10 cellular contexts compared by ENCODE assay signal in genomic region chr9:70470050-70471015, GRCh38. TPM values are rescaled to one million over a fixed set of nuclear protein-coding genes. Genes with fewer than 3 reads are reported as not detected.
DNase-seq lines count a peak whose midpoint lies in the region; ATAC-seq, FAIRE-seq and TF ChIP-seq lines count a peak whose summit lies in the region.
"Had no signal": no experiment of that assay in that cellular context is flagged by ENCODE, and none has a peak within 500 bp of the region (broad histone marks: within the 10 kb centered on the region; RNA-seq: fewer than 3 reads in every experiment).

No MANE protein-coding gene starts in this region.

- no peak overlapping the region for H3K9ac ChIP-seq in endothelial cell of umbilical vein (replicated peaks; ENCODE audit: extremely low read depth, insufficient read depth, low read length)

- H4K20me1 ChIP-seq in endothelial cell of umbilical vein (replicated peaks; ENCODE audit: control insufficient read depth, extremely low read depth, insufficient read depth, low read length), result no peaks in the 10 kb centered on the region

- TF ChIP-seq CTCF in endothelial cell of umbilical vein (IDR thresholded peaks at IDR 0.05; ENCODE audit: extremely low read depth in 1 of 2, insufficient read depth in 1 of 2, low read depth in 1 of 2, low read length in 2 of 2), result no peak
- no peak for TF ChIP-seq CTCF in mesothelial cell of epicardium (IDR thresholded peaks at IDR 0.05; ENCODE audit: unreplicated experiment)
- TF ChIP-seq CTCF in thyroid gland (IDR thresholded peaks at IDR 0.05), result no peak

- TF ChIP-seq POLR2A in endothelial cell of umbilical vein (IDR thresholded peaks at IDR 0.05; ENCODE audit: low read depth, low read length) (no peak), thyroid gland (IDR thresholded peaks at IDR 0.05) (no peak)

- CTCF ChIA-PET in endothelial cell of umbilical vein (lab: Charles Lee), result interaction anchor here (0.9 to 1.4 kb wide), 4 partner anchors 9 to 132 kb away, joined by 3 to 7 read pairs (median 5); no protein-coding TSS in a partner anchor

- no peaks in the 10 kb centered on the region for H3K79me2 ChIP-seq in endothelial cell of umbilical vein (ENCODE audit: control insufficient read depth, insufficient read depth, low read length)

- DNase-seq in LoVo (ENCODE audit: low spot score) (peak; percentile 54), endothelial cell of umbilical vein (ENCODE audit: low read depth, low spot score) (peak; percentile 36), mesothelial cell of epicardium (ENCODE audit: low spot score in 2 of 2, unreplicated experiment in 2 of 2) (no peak), thyroid gland (peak; percentile 28 to 33), HAP-1 (ENCODE audit: low spot score in 2 of 2) (no peak)
- no peak for DNase-seq in activated T-cell treated with anti-CD3 and anti-CD28 coated beads, Interleukin-2, amount 50 U/mL, for 24 hours
- DNase-seq: stimulated activated naive CD8-positive, alpha-beta T cell treated with anti-CD3 and anti-CD28 coated beads, Interleukin-15, amount 100 ng/mL, for 72 hours had no signal

- dilution Hi-C loops in endothelial cell of umbilical vein (cut with MboI; ENCODE audit: extremely low pct_ligation_motif_present, low sequenced_read_pairs), result no loop called here

- no peak overlapping the region for H3K4me3 Mint-ChIP-seq in mesothelial cell of epicardium
- no peak overlapping the region for H3K4me3 Mint-ChIP-seq in activated T-cell treated with anti-CD3 and anti-CD28 coated beads, Interleukin-2, amount 50 U/mL, for 24 hours
- H3K4me3 Mint-ChIP-seq: stimulated activated naive CD8-positive, alpha-beta T cell treated with anti-CD3 and anti-CD28 coated beads, Interleukin-15, amount 100 ng/mL, for 72 hours; T-helper 1 cell treated with Interleukin-12 subunit alpha and Interleukin-12 subunit beta and Interleukin-4 antibody, amounts not matched to agents 30 μg/mL and 1 μg/mL, for 36 hours had no signal

- H3K27me3 ChIP-seq in endothelial cell of umbilical vein (ENCODE audit: control insufficient read depth in 2 of 2, insufficient read depth in 2 of 2, low read length in 2 of 2) (no peaks in the 10 kb centered on the region), thyroid gland (no peaks in the 10 kb centered on the region), HAP-1 (ENCODE audit: low read depth) (no peaks in the 10 kb centered on the region)

- peak overlapping the region; percentile 11 for H2AFZ ChIP-seq in endothelial cell of umbilical vein (ENCODE audit: low read depth, low read length)

- H3K36me3 ChIP-seq in endothelial cell of umbilical vein (ENCODE audit: control insufficient read depth in 2 of 2, extremely low read depth in 1 of 2, insufficient read depth in 2 of 2, low read length in 2 of 2) (no peaks in the 10 kb centered on the region), thyroid gland (no peaks in the 10 kb centered on the region), HAP-1 (replicated peaks) (no peaks in the 10 kb centered on the region)

- intact Hi-C loops in endothelial cell of umbilical vein (cut with micrococcal nuclease) (no loop called here), thyroid gland (cut with DNase I) (loop anchor here (5.0 kb wide), 1 partner anchor 43 kb away; no protein-coding TSS in a partner anchor)

- H3K27ac Mint-ChIP-seq in mesothelial cell of epicardium, result peak overlapping the region; percentile 13
- no peak overlapping the region for H3K27ac Mint-ChIP-seq in activated T-cell treated with anti-CD3 and anti-CD28 coated beads, Interleukin-2, amount 50 U/mL, for 24 hours
- H3K27ac Mint-ChIP-seq: stimulated activated naive CD8-positive, alpha-beta T cell treated with anti-CD3 and anti-CD28 coated beads, Interleukin-15, amount 100 ng/mL, for 72 hours; T-helper 1 cell treated with Interleukin-12 subunit alpha and Interleukin-12 subunit beta and Interleukin-4 antibody, amounts not matched to agents 30 μg/mL and 1 μg/mL, for 36 hours had no signal

- peaks cover 6% of the 10 kb centered on the region for H3K4me1 Mint-ChIP-seq in mesothelial cell of epicardium
- peaks cover 55% of the 10 kb centered on the region for H3K4me1 Mint-ChIP-seq in activated T-cell treated with anti-CD3 and anti-CD28 coated beads, Interleukin-2, amount 50 U/mL, for 24 hours (ENCODE audit: low read depth)

- H3K4me2 ChIP-seq in endothelial cell of umbilical vein (ENCODE audit: insufficient read depth, low read length), result no peak overlapping the region

- in situ Hi-C loops in HAP-1 (cut with MboI; ENCODE audit: low sequenced_read_pairs), result no loop called here

- FAIRE-seq in endothelial cell of umbilical vein (lab: Jason Lieb, UNC), result no peak

- no peak overlapping the region for H3K27ac ChIP-seq in endothelial cell of umbilical vein (ENCODE audit: insufficient read depth, low read depth, low read length)
- H3K27ac ChIP-seq in thyroid gland, result peak overlapping the region; percentile 36 to 66 (median 47)

- no peaks in the 10 kb centered on the region for H3K9me1 ChIP-seq in endothelial cell of umbilical vein (replicated peaks; ENCODE audit: control insufficient read depth, extremely low read depth, insufficient read depth, low read length)

- 54 to 60% methylated on average over 9 of the region's 9 CpGs for WGBS in thyroid gland, 2 donors

- H3K9me3 Mint-ChIP-seq in mesothelial cell of epicardium, result no peaks in the 10 kb centered on the region
- H3K9me3 Mint-ChIP-seq in activated T-cell treated with anti-CD3 and anti-CD28 coated beads, Interleukin-2, amount 50 U/mL, for 24 hours, result no peaks in the 10 kb centered on the region
- H3K9me3 Mint-ChIP-seq: stimulated activated naive CD8-positive, alpha-beta T cell treated with anti-CD3 and anti-CD28 coated beads, Interleukin-15, amount 100 ng/mL, for 72 hours; T-helper 1 cell treated with Interleukin-12 subunit alpha and Interleukin-12 subunit beta and Interleukin-4 antibody, amounts not matched to agents 30 μg/mL and 1 μg/mL, for 36 hours had no signal

- POLR2A ChIA-PET in endothelial cell of umbilical vein (lab: Charles Lee), result no interaction called here

- H3K4me1 ChIP-seq in endothelial cell of umbilical vein (ENCODE audit: control insufficient read depth, extremely low read depth, insufficient read depth, low read length) (peaks cover 25% of the 10 kb centered on the region), thyroid gland (peaks cover 8 to 37% of the 10 kb centered on the region in 2 donors), HAP-1 (peaks cover 9% of the 10 kb centered on the region)

- no peak for ATAC-seq in GM19023 (IDR thresholded peaks at IDR 0.05; ENCODE audit: unreplicated experiment)
- ATAC-seq in HG03442 (IDR thresholded peaks at IDR 0.05; ENCODE audit: unreplicated experiment), result no peak
- ATAC-seq: stimulated activated naive CD8-positive, alpha-beta T cell treated with anti-CD3 and anti-CD28 coated beads, Interleukin-15, amount 100 ng/mL, for 72 hours had no signal

- no TSS peak for BruUV-seq in endothelial cell of umbilical vein (replicated peaks; lab: Mats Ljungman, UMichigan)

- H3K4me3 ChIP-seq in endothelial cell of umbilical vein (replicated peaks in 1 of 3; ENCODE audit: insufficient read depth in 1 of 3, low read depth in 1 of 3, low read length in 3 of 3) (no peak overlapping the region), thyroid gland (replicated peaks in 1 of 3) (no peak overlapping the region), HAP-1 (no peak overlapping the region)

- no peaks in the 10 kb centered on the region for H3K9me3 ChIP-seq in endothelial cell of umbilical vein (replicated peaks; ENCODE audit: control insufficient read depth, insufficient read depth, low read length)
- H3K9me3 ChIP-seq in thyroid gland, result no peaks in the 10 kb centered on the region
- no peaks in the 10 kb centered on the region for H3K9me3 ChIP-seq in HAP-1

- H3K27me3 Mint-ChIP-seq in mesothelial cell of epicardium (ENCODE audit: low read depth), result no peaks in the 10 kb centered on the region
- no peaks in the 10 kb centered on the region for H3K27me3 Mint-ChIP-seq in activated T-cell treated with anti-CD3 and anti-CD28 coated beads, Interleukin-2, amount 50 U/mL, for 24 hours
- H3K27me3 Mint-ChIP-seq: stimulated activated naive CD8-positive, alpha-beta T cell treated with anti-CD3 and anti-CD28 coated beads, Interleukin-15, amount 100 ng/mL, for 72 hours had no signal

- H3K36me3 Mint-ChIP-seq in mesothelial cell of epicardium, result no peaks in the 10 kb centered on the region
- no peaks in the 10 kb centered on the region for H3K36me3 Mint-ChIP-seq in activated T-cell treated with anti-CD3 and anti-CD28 coated beads, Interleukin-2, amount 50 U/mL, for 24 hours (ENCODE audit: low read depth)

TF ChIP-seq in endothelial cell of umbilical vein, 7 proteins besides CTCF, POLR2A, EP300 and RAD21:
- no peak for TF ChIP-seq FOS (IDR thresholded peaks at IDR 0.05; ENCODE audit: borderline replicate concordance, insufficient read depth, low read length)
- TF ChIP-seq EZH2 (IDR thresholded peaks at IDR 0.05; ENCODE audit: borderline replicate concordance, low read depth, low read length, severe bottlenecking), result no peak
- TF ChIP-seq GATA2 (IDR thresholded peaks at IDR 0.05; ENCODE audit: insufficient read depth, insufficient read length, low read depth, low read length), result no peak
- TF ChIP-seq MYC (IDR thresholded peaks at IDR 0.05; ENCODE audit: low read depth, low read length), result no peak
- TF ChIP-seq MAX (IDR thresholded peaks at IDR 0.05; ENCODE audit: insufficient read depth, insufficient read length), result no peak

RNA-seq across cellular contexts. Expression of gene KLF9, which starts 55.9 kb away (rescaled TPM):
- total RNA-seq in endothelial cell of umbilical vein (17.2 and 23.1 TPM in 2 replicates), mesothelial cell of epicardium (3.4 to 3.7 TPM (median 3.6 TPM) in 3 replicates), thyroid gland (100 to 1,000 TPM in 3 of 4 donors, 10 to 100 TPM in 1; 96.3 to 155 (median 125) TPM)
- polyA plus RNA-seq in endothelial cell of umbilical vein, result 6.6 and 7.3 TPM in 2 replicates
- polyA plus RNA-seq in endothelial cell of umbilical vein (2011; cell fraction: cytosol; rRNA removed), result 9.9 and 12.0 TPM in 2 replicates
- 13.0 and 15.9 TPM in 2 replicates for polyA plus RNA-seq in endothelial cell of umbilical vein (2011; cell fraction: nucleus; rRNA removed)
- 11.0 and 16.4 TPM in 2 replicates for polyA plus RNA-seq in endothelial cell of umbilical vein (2012)
- 10.0 and 12.9 TPM in 2 replicates for polyA minus RNA-seq in endothelial cell of umbilical vein
- 2.4 TPM for polyA minus RNA-seq in endothelial cell of umbilical vein (2011; cell fraction: cytosol; rRNA and poly(A)+ RNA removed)
- polyA minus RNA-seq in endothelial cell of umbilical vein (2011; cell fraction: nucleus; rRNA and poly(A)+ RNA removed), result 20.2 and 29.8 TPM in 2 replicates

Comparison
In these comparisons a context has a peak if more than half of its experiments do, and no peak if none do; other contexts are left out.
1. DNase-seq: peak in LoVo (single experiment), endothelial cell of umbilical vein (single experiment) and thyroid gland (2 of 2); none in mesothelial cell of epicardium (0 of 2), HAP-1 (0 of 2) and activated T-cell treated with anti-CD3 and anti-CD28 coated beads, Interleukin-2, amount 50 U/mL, for 24 hours (single experiment).